ENCODE assay signal across 1 cellular context in the genomic region with DNA sequence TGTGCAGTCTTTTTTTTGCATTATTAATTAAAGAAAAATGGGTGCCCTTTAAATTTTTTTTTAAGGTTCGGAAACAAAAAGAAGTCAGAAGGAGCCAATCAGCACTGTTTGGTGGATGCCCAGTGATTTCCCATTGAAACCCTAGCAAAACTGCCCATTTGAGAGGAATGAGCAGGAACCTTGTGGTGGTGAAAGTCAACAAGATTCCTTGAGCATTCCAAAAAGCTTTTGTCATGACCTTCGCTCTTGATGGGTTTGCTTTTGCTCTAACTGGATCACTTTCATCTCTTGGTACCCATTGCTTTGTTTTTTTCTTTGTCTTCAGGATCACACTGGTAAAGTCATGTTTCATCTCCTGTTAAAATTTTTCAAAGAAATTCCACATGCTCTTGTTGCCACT.
TF ChIP-seq lines count a peak whose summit lies in the region.

No MANE protein-coding gene starts in this region.

TF ChIP-seq in HepG2, 621 proteins besides CTCF, POLR2A, EP300 and RAD21 (continues in another document):
- TF ChIP-seq, protein P1, sequence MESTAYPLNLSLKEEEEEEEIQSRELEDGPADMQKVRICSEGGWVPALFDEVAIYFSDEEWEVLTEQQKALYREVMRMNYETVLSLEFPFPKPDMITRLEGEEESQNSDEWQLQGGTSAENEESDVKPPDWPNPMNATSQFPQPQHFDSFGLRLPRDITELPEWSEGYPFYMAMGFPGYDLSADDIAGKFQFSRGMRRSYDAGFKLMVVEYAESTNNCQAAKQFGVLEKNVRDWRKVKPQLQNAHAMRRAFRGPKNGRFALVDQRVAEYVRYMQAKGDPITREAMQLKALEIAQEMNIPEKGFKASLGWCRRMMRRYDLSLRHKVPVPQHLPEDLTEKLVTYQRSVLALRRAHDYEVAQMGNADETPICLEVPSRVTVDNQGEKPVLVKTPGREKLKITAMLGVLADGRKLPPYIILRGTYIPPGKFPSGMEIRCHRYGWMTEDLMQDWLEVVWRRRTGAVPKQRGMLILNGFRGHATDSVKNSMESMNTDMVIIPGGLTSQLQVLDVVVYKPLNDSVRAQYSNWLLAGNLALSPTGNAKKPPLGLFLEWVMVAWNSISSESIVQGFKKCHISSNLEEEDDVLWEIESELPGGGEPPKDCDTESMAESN (CRISPR knock-in tag; conservative IDR thresholded peaks at IDR 0.05), result no peak
- TF ChIP-seq, protein P2, sequence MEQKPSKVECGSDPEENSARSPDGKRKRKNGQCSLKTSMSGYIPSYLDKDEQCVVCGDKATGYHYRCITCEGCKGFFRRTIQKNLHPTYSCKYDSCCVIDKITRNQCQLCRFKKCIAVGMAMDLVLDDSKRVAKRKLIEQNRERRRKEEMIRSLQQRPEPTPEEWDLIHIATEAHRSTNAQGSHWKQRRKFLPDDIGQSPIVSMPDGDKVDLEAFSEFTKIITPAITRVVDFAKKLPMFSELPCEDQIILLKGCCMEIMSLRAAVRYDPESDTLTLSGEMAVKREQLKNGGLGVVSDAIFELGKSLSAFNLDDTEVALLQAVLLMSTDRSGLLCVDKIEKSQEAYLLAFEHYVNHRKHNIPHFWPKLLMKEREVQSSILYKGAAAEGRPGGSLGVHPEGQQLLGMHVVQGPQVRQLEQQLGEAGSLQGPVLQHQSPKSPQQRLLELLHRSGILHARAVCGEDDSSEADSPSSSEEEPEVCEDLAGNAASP (CRISPR knock-in tag; IDR thresholded peaks at IDR 0.05; ENCODE audit: borderline replicate concordance), result peak; percentile 25; the same call in 1 of the 2 replicates
- TF ChIP-seq ARID2 (CRISPR knock-in tag; IDR thresholded peaks at IDR 0.05; ENCODE audit: borderline replicate concordance) (no peak), TBX3 (IDR thresholded peaks at IDR 0.05; ENCODE audit: borderline replicate concordance) (no peak), ZBTB7A (CRISPR knock-in tag; IDR thresholded peaks at IDR 0.05) (no peak), ZFY (CRISPR knock-in tag; IDR thresholded peaks at IDR 0.05) (no peak), MAFG (CRISPR knock-in tag; IDR thresholded peaks at IDR 0.05) (no peak), SIN3A (IDR thresholded peaks at IDR 0.05; ENCODE audit: borderline replicate concordance, low read depth, low read length) (no peak), ZNF879 (CRISPR knock-in tag; IDR thresholded peaks at IDR 0.05) (no peak), CENPX (CRISPR knock-in tag; IDR thresholded peaks at IDR 0.05) (no peak), NR3C1 (CRISPR knock-in tag; IDR thresholded peaks at IDR 0.05) (no peak), ZNF816 (CRISPR knock-in tag; IDR thresholded peaks at IDR 0.05; ENCODE audit: borderline replicate concordance) (no peak), HDAC2 (CRISPR knock-in tag; IDR thresholded peaks at IDR 0.05) (peak; percentile 60), ZNF101 (CRISPR knock-in tag; IDR thresholded peaks at IDR 0.05; ENCODE audit: borderline replicate concordance, low read depth) (no peak), ELF1 (CRISPR knock-in tag; IDR thresholded peaks at IDR 0.05) (no peak), NFYC (CRISPR knock-in tag; IDR thresholded peaks at IDR 0.05) (peak; percentile 36; the same call in 1 of the 2 replicates), ZNF251 (CRISPR knock-in tag; IDR thresholded peaks at IDR 0.05) (no peak), MATR3 (CRISPR knock-in tag; IDR thresholded peaks at IDR 0.05) (no peak), SIX1 (CRISPR knock-in tag; IDR thresholded peaks at IDR 0.05; ENCODE audit: borderline replicate concordance) (peak; percentile 28; the same call in 1 of the 2 replicates), ZNF772 (CRISPR knock-in tag; IDR thresholded peaks at IDR 0.05) (no peak), ZMYM3 (CRISPR knock-in tag; IDR thresholded peaks at IDR 0.05) (no peak), ZNF564 (CRISPR knock-in tag; IDR thresholded peaks at IDR 0.05) (no peak), ZNF20 (CRISPR knock-in tag; IDR thresholded peaks at IDR 0.05) (no peak), NCOA5 (CRISPR knock-in tag; IDR thresholded peaks at IDR 0.05) (no peak), HNRNPH1 (optimal IDR thresholded peaks at IDR 0.05; ENCODE audit: low read depth, low read length) (no peak), SNAPC2 (CRISPR knock-in tag; IDR thresholded peaks at IDR 0.05) (no peak), NFIB (CRISPR knock-in tag; IDR thresholded peaks at IDR 0.05; ENCODE audit: borderline replicate concordance) (no peak), ATF1 (CRISPR knock-in tag; IDR thresholded peaks at IDR 0.05) (no peak), RBAK (CRISPR knock-in tag; IDR thresholded peaks at IDR 0.05) (no peak), KLF13 (CRISPR knock-in tag; IDR thresholded peaks at IDR 0.05) (no peak), ZBTB7B (CRISPR knock-in tag; IDR thresholded peaks at IDR 0.05) (0 out of 2 replicates have a peak, but pooled peaks have one; percentile 35), ZNF652 (CRISPR knock-in tag; IDR thresholded peaks at IDR 0.05; ENCODE audit: borderline replicate concordance, low read depth) (no peak), JUND (CRISPR knock-in tag; IDR thresholded peaks at IDR 0.05) (no peak), MAF1 (CRISPR knock-in tag; IDR thresholded peaks at IDR 0.05; ENCODE audit: borderline replicate concordance) (no peak)
- TF ChIP-seq, protein P3, sequence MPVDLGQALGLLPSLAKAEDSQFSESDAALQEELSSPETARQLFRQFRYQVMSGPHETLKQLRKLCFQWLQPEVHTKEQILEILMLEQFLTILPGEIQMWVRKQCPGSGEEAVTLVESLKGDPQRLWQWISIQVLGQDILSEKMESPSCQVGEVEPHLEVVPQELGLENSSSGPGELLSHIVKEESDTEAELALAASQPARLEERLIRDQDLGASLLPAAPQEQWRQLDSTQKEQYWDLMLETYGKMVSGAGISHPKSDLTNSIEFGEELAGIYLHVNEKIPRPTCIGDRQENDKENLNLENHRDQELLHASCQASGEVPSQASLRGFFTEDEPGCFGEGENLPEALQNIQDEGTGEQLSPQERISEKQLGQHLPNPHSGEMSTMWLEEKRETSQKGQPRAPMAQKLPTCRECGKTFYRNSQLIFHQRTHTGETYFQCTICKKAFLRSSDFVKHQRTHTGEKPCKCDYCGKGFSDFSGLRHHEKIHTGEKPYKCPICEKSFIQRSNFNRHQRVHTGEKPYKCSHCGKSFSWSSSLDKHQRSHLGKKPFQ (CRISPR knock-in tag; IDR thresholded peaks at IDR 0.05; ENCODE audit: insufficient replicate concordance), result no peak
- TF ChIP-seq, protein P4, sequence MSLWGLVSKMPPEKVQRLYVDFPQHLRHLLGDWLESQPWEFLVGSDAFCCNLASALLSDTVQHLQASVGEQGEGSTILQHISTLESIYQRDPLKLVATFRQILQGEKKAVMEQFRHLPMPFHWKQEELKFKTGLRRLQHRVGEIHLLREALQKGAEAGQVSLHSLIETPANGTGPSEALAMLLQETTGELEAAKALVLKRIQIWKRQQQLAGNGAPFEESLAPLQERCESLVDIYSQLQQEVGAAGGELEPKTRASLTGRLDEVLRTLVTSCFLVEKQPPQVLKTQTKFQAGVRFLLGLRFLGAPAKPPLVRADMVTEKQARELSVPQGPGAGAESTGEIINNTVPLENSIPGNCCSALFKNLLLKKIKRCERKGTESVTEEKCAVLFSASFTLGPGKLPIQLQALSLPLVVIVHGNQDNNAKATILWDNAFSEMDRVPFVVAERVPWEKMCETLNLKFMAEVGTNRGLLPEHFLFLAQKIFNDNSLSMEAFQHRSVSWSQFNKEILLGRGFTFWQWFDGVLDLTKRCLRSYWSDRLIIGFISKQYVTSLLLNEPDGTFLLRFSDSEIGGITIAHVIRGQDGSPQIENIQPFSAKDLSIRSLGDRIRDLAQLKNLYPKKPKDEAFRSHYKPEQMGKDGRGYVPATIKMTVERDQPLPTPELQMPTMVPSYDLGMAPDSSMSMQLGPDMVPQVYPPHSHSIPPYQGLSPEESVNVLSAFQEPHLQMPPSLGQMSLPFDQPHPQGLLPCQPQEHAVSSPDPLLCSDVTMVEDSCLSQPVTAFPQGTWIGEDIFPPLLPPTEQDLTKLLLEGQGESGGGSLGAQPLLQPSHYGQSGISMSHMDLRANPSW (CRISPR knock-in tag; IDR thresholded peaks at IDR 0.05; ENCODE audit: borderline replicate concordance), result no peak
- TF ChIP-seq, protein P5, sequence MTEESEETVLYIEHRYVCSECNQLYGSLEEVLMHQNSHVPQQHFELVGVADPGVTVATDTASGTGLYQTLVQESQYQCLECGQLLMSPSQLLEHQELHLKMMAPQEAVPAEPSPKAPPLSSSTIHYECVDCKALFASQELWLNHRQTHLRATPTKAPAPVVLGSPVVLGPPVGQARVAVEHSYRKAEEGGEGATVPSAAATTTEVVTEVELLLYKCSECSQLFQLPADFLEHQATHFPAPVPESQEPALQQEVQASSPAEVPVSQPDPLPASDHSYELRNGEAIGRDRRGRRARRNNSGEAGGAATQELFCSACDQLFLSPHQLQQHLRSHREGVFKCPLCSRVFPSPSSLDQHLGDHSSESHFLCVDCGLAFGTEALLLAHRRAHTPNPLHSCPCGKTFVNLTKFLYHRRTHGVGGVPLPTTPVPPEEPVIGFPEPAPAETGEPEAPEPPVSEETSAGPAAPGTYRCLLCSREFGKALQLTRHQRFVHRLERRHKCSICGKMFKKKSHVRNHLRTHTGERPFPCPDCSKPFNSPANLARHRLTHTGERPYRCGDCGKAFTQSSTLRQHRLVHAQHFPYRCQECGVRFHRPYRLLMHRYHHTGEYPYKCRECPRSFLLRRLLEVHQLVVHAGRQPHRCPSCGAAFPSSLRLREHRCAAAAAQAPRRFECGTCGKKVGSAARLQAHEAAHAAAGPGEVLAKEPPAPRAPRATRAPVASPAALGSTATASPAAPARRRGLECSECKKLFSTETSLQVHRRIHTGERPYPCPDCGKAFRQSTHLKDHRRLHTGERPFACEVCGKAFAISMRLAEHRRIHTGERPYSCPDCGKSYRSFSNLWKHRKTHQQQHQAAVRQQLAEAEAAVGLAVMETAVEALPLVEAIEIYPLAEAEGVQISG (CRISPR knock-in tag; IDR thresholded peaks at IDR 0.05), result no peak
- TF ChIP-seq, protein P6, sequence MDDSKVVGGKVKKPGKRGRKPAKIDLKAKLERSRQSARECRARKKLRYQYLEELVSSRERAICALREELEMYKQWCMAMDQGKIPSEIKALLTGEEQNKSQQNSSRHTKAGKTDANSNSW (CRISPR knock-in tag; IDR thresholded peaks at IDR 0.05; ENCODE audit: borderline replicate concordance), result no peak
- TF ChIP-seq, protein P7, sequence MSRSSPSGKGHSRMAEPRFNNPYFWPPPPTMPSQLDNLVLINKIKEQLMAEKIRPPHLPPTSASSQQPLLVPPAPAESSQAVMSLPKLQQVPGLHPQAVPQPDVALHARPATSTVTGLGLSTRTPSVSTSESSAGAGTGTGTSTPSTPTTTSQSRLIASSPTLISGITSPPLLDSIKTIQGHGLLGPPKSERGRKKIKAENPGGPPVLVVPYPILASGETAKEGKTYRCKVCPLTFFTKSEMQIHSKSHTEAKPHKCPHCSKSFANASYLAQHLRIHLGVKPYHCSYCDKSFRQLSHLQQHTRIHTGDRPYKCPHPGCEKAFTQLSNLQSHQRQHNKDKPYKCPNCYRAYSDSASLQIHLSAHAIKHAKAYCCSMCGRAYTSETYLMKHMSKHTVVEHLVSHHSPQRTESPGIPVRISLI (CRISPR knock-in tag; IDR thresholded peaks at IDR 0.05; ENCODE audit: borderline replicate concordance), result peak; percentile 56; the same call in 1 of the 2 replicates
- TF ChIP-seq, protein P8, sequence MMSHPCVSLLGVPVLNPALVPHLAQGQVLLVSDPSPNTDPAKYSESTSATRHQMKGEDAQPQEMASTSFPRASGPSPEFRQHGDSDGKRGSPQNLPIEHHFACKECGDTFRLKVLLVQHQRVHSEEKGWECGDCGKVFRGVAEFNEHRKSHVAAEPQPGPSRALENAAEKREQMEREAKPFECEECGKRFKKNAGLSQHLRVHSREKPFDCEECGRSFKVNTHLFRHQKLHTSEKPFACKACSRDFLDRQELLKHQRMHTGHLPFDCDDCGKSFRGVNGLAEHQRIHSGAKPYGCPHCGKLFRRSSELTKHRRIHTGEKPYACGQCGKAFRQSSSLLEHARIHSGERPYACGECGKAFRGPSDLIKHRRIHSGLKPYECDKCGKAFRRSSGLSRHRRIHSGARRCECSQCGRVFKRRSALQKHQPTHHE (CRISPR knock-in tag; IDR thresholded peaks at IDR 0.05; ENCODE audit: borderline replicate concordance), result no peak
- TF ChIP-seq, protein P9, sequence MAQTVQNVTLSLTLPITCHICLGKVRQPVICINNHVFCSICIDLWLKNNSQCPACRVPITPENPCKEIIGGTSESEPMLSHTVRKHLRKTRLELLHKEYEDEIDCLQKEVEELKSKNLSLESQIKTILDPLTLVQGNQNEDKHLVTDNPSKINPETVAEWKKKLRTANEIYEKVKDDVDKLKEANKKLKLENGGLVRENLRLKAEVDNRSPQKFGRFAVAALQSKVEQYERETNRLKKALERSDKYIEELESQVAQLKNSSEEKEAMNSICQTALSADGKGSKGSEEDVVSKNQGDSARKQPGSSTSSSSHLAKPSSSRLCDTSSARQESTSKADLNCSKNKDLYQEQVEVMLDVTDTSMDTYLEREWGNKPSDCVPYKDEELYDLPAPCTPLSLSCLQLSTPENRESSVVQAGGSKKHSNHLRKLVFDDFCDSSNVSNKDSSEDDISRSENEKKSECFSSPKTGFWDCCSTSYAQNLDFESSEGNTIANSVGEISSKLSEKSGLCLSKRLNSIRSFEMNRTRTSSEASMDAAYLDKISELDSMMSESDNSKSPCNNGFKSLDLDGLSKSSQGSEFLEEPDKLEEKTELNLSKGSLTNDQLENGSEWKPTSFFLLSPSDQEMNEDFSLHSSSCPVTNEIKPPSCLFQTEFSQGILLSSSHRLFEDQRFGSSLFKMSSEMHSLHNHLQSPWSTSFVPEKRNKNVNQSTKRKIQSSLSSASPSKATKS (CRISPR knock-in tag; IDR thresholded peaks at IDR 0.05), result no peak
- TF ChIP-seq, protein P10, sequence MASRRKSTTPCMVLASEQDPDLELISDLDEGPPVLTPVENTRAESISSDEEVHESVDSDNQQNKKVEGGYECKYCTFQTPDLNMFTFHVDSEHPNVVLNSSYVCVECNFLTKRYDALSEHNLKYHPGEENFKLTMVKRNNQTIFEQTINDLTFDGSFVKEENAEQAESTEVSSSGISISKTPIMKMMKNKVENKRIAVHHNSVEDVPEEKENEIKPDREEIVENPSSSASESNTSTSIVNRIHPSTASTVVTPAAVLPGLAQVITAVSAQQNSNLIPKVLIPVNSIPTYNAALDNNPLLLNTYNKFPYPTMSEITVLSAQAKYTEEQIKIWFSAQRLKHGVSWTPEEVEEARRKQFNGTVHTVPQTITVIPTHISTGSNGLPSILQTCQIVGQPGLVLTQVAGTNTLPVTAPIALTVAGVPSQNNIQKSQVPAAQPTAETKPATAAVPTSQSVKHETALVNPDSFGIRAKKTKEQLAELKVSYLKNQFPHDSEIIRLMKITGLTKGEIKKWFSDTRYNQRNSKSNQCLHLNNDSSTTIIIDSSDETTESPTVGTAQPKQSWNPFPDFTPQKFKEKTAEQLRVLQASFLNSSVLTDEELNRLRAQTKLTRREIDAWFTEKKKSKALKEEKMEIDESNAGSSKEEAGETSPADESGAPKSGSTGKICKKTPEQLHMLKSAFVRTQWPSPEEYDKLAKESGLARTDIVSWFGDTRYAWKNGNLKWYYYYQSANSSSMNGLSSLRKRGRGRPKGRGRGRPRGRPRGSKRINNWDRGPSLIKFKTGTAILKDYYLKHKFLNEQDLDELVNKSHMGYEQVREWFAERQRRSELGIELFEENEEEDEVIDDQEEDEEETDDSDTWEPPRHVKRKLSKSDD (CRISPR knock-in tag; IDR thresholded peaks at IDR 0.05; ENCODE audit: low read depth), result no peak
